ENCODE assay signal across 2 cellular contexts in genomic region chr14:68539311-68539737, GRCh38.
TF ChIP-seq lines count a peak whose summit lies in the region.

No MANE protein-coding gene starts in this region.

TF ChIP-seq in HepG2, 621 proteins besides CTCF, POLR2A, EP300 and RAD21 (continued from another document):
- TF ChIP-seq PBX3 (CRISPR knock-in tag; IDR thresholded peaks at IDR 0.05; ENCODE audit: borderline replicate concordance) = no peak
- no peak for TF ChIP-seq ZNF18 (CRISPR knock-in tag; IDR thresholded peaks at IDR 0.05; ENCODE audit: insufficient replicate concordance)
- no peak for TF ChIP-seq ZNF724P (CRISPR knock-in tag; IDR thresholded peaks at IDR 0.05; ENCODE audit: borderline replicate concordance)
- TF ChIP-seq SMYD3 (CRISPR knock-in tag; IDR thresholded peaks at IDR 0.05) = no peak
- no peak for TF ChIP-seq ZFP36L2 (CRISPR knock-in tag; IDR thresholded peaks at IDR 0.05)
- no peak for TF ChIP-seq ZNF432 (CRISPR knock-in tag; IDR thresholded peaks at IDR 0.05; ENCODE audit: borderline replicate concordance)
- TF ChIP-seq TCF12 (IDR thresholded peaks at IDR 0.05) = no peak
- TF ChIP-seq TCF12 (CRISPR knock-in tag; IDR thresholded peaks at IDR 0.05) = no peak
- no peak for TF ChIP-seq ZNF883 (CRISPR knock-in tag; IDR thresholded peaks at IDR 0.05; ENCODE audit: not compliant biosample characterization)
- TF ChIP-seq AKNA (CRISPR knock-in tag; IDR thresholded peaks at IDR 0.05; ENCODE audit: borderline replicate concordance) = no peak
- TF ChIP-seq NCOA2 (CRISPR knock-in tag; IDR thresholded peaks at IDR 0.05) = no peak
- no peak for TF ChIP-seq ZNF253 (CRISPR knock-in tag; IDR thresholded peaks at IDR 0.05; ENCODE audit: borderline replicate concordance)
- TF ChIP-seq ZNF567 (CRISPR knock-in tag; IDR thresholded peaks at IDR 0.05; ENCODE audit: borderline replicate concordance) = no peak
- TF ChIP-seq ZNF556 (CRISPR knock-in tag; IDR thresholded peaks at IDR 0.05; ENCODE audit: borderline replicate concordance) = no peak
- TF ChIP-seq MAFG (CRISPR knock-in tag; IDR thresholded peaks at IDR 0.05) = no peak
- TF ChIP-seq MTF1 (CRISPR knock-in tag; IDR thresholded peaks at IDR 0.05) = no peak
- TF ChIP-seq FOXO1 (CRISPR knock-in tag; IDR thresholded peaks at IDR 0.05) = no peak
- no peak for TF ChIP-seq NR1H2 (CRISPR knock-in tag; IDR thresholded peaks at IDR 0.05; ENCODE audit: borderline replicate concordance, low read depth)

TF ChIP-seq in SK-N-SH treated with all-trans-retinoic acid at 6 μM for 48 hours, 23 proteins besides CTCF, POLR2A, EP300 and RAD21 (continued from another document):
- TF ChIP-seq CREB5 (CRISPR knock-in tag; IDR thresholded peaks at IDR 0.05; ENCODE audit: low read depth) (no peak), ZNF565 (CRISPR knock-in tag; conservative IDR thresholded peaks at IDR 0.05; ENCODE audit: low read depth) (no peak), ESRRG (CRISPR knock-in tag; IDR thresholded peaks at IDR 0.05) (no peak), ZC3H10 (CRISPR knock-in tag; IDR thresholded peaks at IDR 0.05) (no peak), TOX (CRISPR knock-in tag; IDR thresholded peaks at IDR 0.05; ENCODE audit: borderline replicate concordance) (no peak), ZFP30 (CRISPR knock-in tag; IDR thresholded peaks at IDR 0.05) (no peak), BACH2 (CRISPR knock-in tag; IDR thresholded peaks at IDR 0.05; ENCODE audit: borderline replicate concordance) (no peak), OSR1 (CRISPR knock-in tag; IDR thresholded peaks at IDR 0.05) (no peak), CSRNP3 (CRISPR knock-in tag; IDR thresholded peaks at IDR 0.05) (no peak)
